24 cellular contexts compared by ENCODE assay signal in genomic region chr4:170652571-170652970, GRCh38.
"Had no signal": no experiment of that assay in that cellular context is flagged by ENCODE, and none has a peak within 500 bp of the region (broad histone marks: within the 10 kb centered on the region; RNA-seq: fewer than 3 reads in every experiment).

No MANE protein-coding gene starts in this region.

- H3K9me3 ChIP-seq: esophagus muscularis mucosa, mucosa of descending colon, right lobe of liver, thoracic aorta, vagina had no signal

- H3K4me1 ChIP-seq: esophagus muscularis mucosa, foreskin keratinocyte, right lobe of liver, vagina had no signal

- H3K27ac ChIP-seq: esophagus muscularis mucosa, foreskin keratinocyte, right lobe of liver, thoracic aorta, vagina had no signal

- ATAC-seq: foreskin keratinocyte; left cardiac atrium; mucosa of descending colon; right lobe of liver; stimulated activated naive B cell treated with anti-CD40 and anti-IgM and Interleukin-4, amounts not matched to agents 10 μg/mL and 1 μg/mL and 100 μg/mL, for 72 hours had no signal

- H3K27me3 ChIP-seq: esophagus muscularis mucosa, foreskin keratinocyte, right lobe of liver, vagina had no signal

- DNase-seq: activated CD4-positive, alpha-beta T cell treated with anti-CD3 and anti-CD28 coated beads for 4 hours; activated CD4-positive, alpha-beta T cell treated with anti-CD3 and anti-CD28 coated beads, Interleukin-2, amount 50 U/mL, for 48 hours; activated CD4-positive, CD25-positive, alpha-beta regulatory T cell; activated effector memory CD4-positive, alpha-beta T cell treated with anti-CD3 and anti-CD28 coated beads, Interleukin-2, amount 50 U/mL, for 16 hours; activated naive CD4-positive, alpha-beta T cell treated with anti-CD3 and anti-CD28 coated beads, Interleukin-2, amount 10 ng/mL, durations not matched to agents 7 days and 5 days; activated T-cell treated with anti-CD3 and anti-CD28 coated beads for 4 hours; anterior cingulate cortex; dermis blood vessel endothelial cell; effector CD8-positive, alpha-beta T cell; hippocampal formation; left cardiac atrium; mucosa of descending colon; nephron progenitor cell; right lobe of liver; small intestine; stimulated activated CD4-positive, alpha-beta T cell treated with anti-CD3 and anti-CD28 coated beads, Interleukin-15, amount 100 ng/mL, for 24 hours; stimulated activated CD4-positive, alpha-beta T cell treated with anti-CD3 and anti-CD28 coated beads, Interleukin-2, amount 100 ng/mL, for 48 hours; stimulated activated CD8-positive, alpha-beta memory T cell treated with anti-CD3 and anti-CD28 coated beads, Interleukin-4, amount 100 ng/mL, for 48 hours; stimulated activated naive B cell treated with anti-CD40 and anti-IgM and Interleukin-4, amounts not matched to agents 10 μg/mL and 1 μg/mL and 100 μg/mL, for 72 hours; T-helper 9 cell had no signal

- H3K36me3 ChIP-seq: esophagus muscularis mucosa, right lobe of liver, thoracic aorta, vagina had no signal

- H3K4me3 ChIP-seq: esophagus muscularis mucosa, mucosa of descending colon, right lobe of liver, thoracic aorta, vagina had no signal
